24 cellular contexts compared by ENCODE assay signal in the genomic region with DNA sequence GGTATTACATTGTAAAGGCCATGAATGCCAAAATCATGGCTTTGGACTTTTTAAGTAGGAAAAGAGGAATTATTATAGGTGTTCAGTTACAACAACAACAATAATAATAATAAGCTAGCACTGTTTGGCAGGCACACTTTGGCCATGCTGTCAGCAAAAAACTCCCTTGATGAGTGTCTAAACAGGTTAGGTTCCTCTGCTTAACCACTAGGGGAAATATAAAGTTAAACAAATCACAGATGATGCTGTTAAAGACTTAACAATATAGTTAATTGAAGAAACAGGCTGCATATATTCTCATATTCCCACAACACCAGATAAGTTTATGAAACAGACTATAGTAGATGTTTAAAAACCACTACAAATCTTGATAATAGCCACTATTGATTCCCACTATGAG. TPM values are rescaled to one million over a fixed set of nuclear protein-coding genes. Genes with fewer than 3 reads are reported as not detected.
DNase-seq lines count a peak whose midpoint lies in the region; ATAC-seq, FAIRE-seq and TF ChIP-seq lines count a peak whose summit lies in the region.
"Had no signal": no experiment of that assay in that cellular context is flagged by ENCODE, and none has a peak within 500 bp of the region (broad histone marks: within the 10 kb centered on the region; RNA-seq: fewer than 3 reads in every experiment).

No MANE protein-coding gene starts in this region.

- intact Hi-C loops in GM12878 (cut with micrococcal nuclease; ENCODE audit: unreplicated experiment) = no loop called here

- H3K9me3 Mint-ChIP-seq in progenitor cell of endocrine pancreas (ENCODE audit: low read depth) = no peaks in the 10 kb centered on the region
- no peaks in the 10 kb centered on the region for H3K9me3 Mint-ChIP-seq in stimulated activated naive B cell treated with anti-CD40 and anti-IgM and Interleukin-4, amounts not matched to agents 10 μg/mL and 1 μg/mL and 100 μg/mL, for 72 hours

- no peak for FAIRE-seq in GM12878 (lab: Jason Lieb, UNC)
- FAIRE-seq: endometrium, H54 had no signal

- CTCF ChIA-PET in GM12878 (lab: Yijun Ruan, JAX) = no interaction called here

- in situ Hi-C loops in GM12878 (cut with MboI) = no loop called here

- H3K36me3 ChIP-seq in GM12878 (ENCODE audit: control insufficient read depth in 2 of 2, insufficient read depth in 2 of 2, low read length in 1 of 2) = no peaks in the 10 kb centered on the region
- H3K36me3 ChIP-seq in tibial nerve = no peaks in the 10 kb centered on the region
- H3K36me3 ChIP-seq: adrenal gland, neutrophil, thyroid gland had no signal

- H3K4me3 Mint-ChIP-seq in progenitor cell of endocrine pancreas (ENCODE audit: low read depth) = no peak overlapping the region
- H3K4me3 Mint-ChIP-seq in stimulated activated naive B cell treated with anti-CD40 and anti-IgM and Interleukin-4, amounts not matched to agents 10 μg/mL and 1 μg/mL and 100 μg/mL, for 72 hours = no peak overlapping the region
- H3K4me3 Mint-ChIP-seq: activated CD8-positive, alpha-beta T cell treated with anti-CD3 and anti-CD28 coated beads, Interleukin-2, amount 10 ng/mL, durations not matched to agents 7 days and 5 days had no signal

- BruUV-seq in GM12878 (replicated peaks; lab: Mats Ljungman, UMichigan) = no TSS peak

- TF ChIP-seq POLR2A in GM12878 (IDR thresholded peaks at IDR 0.05; ENCODE audit: low read depth, low read length) = no peak
- TF ChIP-seq POLR2A in tibial nerve (IDR thresholded peaks at IDR 0.05) = no peak

- no peak overlapping the region for H3K9ac ChIP-seq in GM12878 (ENCODE audit: control insufficient read depth, insufficient read depth, low read length)

- DNase-seq in HT-29 (ENCODE audit: low spot score) = peak; percentile 13
- no peak for DNase-seq in GM12878 (ENCODE audit: low read depth, low spot score)
- no peak for DNase-seq in progenitor cell of endocrine pancreas (ENCODE audit: low spot score, unreplicated experiment)
- no peak for DNase-seq in tibial nerve (ENCODE audit: low spot score in 2 of 2)
- no peak for DNase-seq in NCI-H1694 treated with DMSO at 0.1 percent for 48 hours (lab: John Stamatoyannopoulos, UW)
- no peak for DNase-seq in stimulated activated naive B cell treated with anti-CD40 and anti-IgM and Interleukin-4, amounts not matched to agents 10 μg/mL and 1 μg/mL and 100 μg/mL, for 72 hours
- DNase-seq: activated CD4-positive, alpha-beta T cell treated with anti-CD3 and anti-CD28 coated beads for 1 hour; activated CD8-positive, alpha-beta T cell treated with anti-CD3 and anti-CD28 coated beads, Interleukin-2, amount 10 ng/mL, durations not matched to agents 7 days and 5 days; adrenal gland; AML-193; glutamatergic neuron; mammary epithelial cell; NCI-H146; Right ventricle myocardium superior; stimulated activated CD4-positive, alpha-beta T cell treated with anti-CD3 and anti-CD28 coated beads, Interleukin-2, amount 100 ng/mL, for 48 hours; stimulated activated naive CD8-positive, alpha-beta T cell treated with anti-CD3 and anti-CD28 coated beads, Interleukin-15, Interleukin-2, amounts not matched to agents 100 U/mL and 50 U/mL, for 24 hours; thyroid gland had no signal

- SMC1A ChIA-PET in GM12878 (lab: Charles Lee; ENCODE audit: uncharacterized antibody, unreplicated experiment) = no interaction called here

- RAD21 ChIA-PET in GM12878 (lab: Charles Lee; ENCODE audit: unreplicated experiment) = no interaction called here

- no peaks in the 10 kb centered on the region for H3K79me2 ChIP-seq in GM12878 (ENCODE audit: control insufficient read depth, insufficient read depth, low read length)

- H3K4me1 Mint-ChIP-seq in progenitor cell of endocrine pancreas (ENCODE audit: low read depth) = no peaks in the 10 kb centered on the region
- H3K4me1 Mint-ChIP-seq in stimulated activated naive B cell treated with anti-CD40 and anti-IgM and Interleukin-4, amounts not matched to agents 10 μg/mL and 1 μg/mL and 100 μg/mL, for 72 hours = no peaks in the 10 kb centered on the region

- no peaks in the 10 kb centered on the region for H3K9me3 ChIP-seq in GM12878 (replicated peaks; ENCODE audit: control insufficient read depth, insufficient read depth, low read length)
- no peaks in the 10 kb centered on the region for H3K9me3 ChIP-seq in tibial nerve
- H3K9me3 ChIP-seq: adrenal gland, neutrophil, thyroid gland had no signal

- H3K27ac ChIP-seq in GM12878 (ENCODE audit: control insufficient read depth, insufficient read depth) (no peak overlapping the region), tibial nerve (no peak overlapping the region)
- H3K27ac ChIP-seq: adrenal gland, neutrophil, thyroid gland had no signal

- no peaks in the 10 kb centered on the region for H3K36me3 Mint-ChIP-seq in progenitor cell of endocrine pancreas (ENCODE audit: insufficient read depth)
- no peaks in the 10 kb centered on the region for H3K36me3 Mint-ChIP-seq in stimulated activated naive B cell treated with anti-CD40 and anti-IgM and Interleukin-4, amounts not matched to agents 10 μg/mL and 1 μg/mL and 100 μg/mL, for 72 hours

- H3K27ac Mint-ChIP-seq in progenitor cell of endocrine pancreas = no peak overlapping the region
- H3K27ac Mint-ChIP-seq in stimulated activated naive B cell treated with anti-CD40 and anti-IgM and Interleukin-4, amounts not matched to agents 10 μg/mL and 1 μg/mL and 100 μg/mL, for 72 hours = no peak overlapping the region
- H3K27ac Mint-ChIP-seq: activated CD8-positive, alpha-beta T cell treated with anti-CD3 and anti-CD28 coated beads, Interleukin-2, amount 10 ng/mL, durations not matched to agents 7 days and 5 days had no signal

- no peak overlapping the region for H3K4me2 ChIP-seq in GM12878 (ENCODE audit: control insufficient read depth, insufficient read depth)

- POLR2A ChIA-PET in GM12878 (lab: Charles Lee) = no interaction called here

- 0 out of 6 replicates have a peak, but pooled peaks of 1 of the 3 experiments have one; percentile 6 for TF ChIP-seq CTCF in GM12878 (IDR thresholded peaks at IDR 0.05 in 2 of 3, conservative IDR thresholded peaks at IDR 0.05 in 1 of 3; ENCODE audit: control insufficient read depth in 2 of 3, extremely low read depth in 1 of 3, insufficient read depth in 1 of 3, low read depth in 3 of 3, low read length in 3 of 3)
- peak; percentile 18 for TF ChIP-seq CTCF in progenitor cell of endocrine pancreas (IDR thresholded peaks at IDR 0.05; ENCODE audit: unreplicated experiment)
- TF ChIP-seq CTCF in tibial nerve (IDR thresholded peaks at IDR 0.05) = no peak

- no peak overlapping the region for H2AFZ ChIP-seq in GM12878 (ENCODE audit: control insufficient read depth, low read depth, low read length)

- no peaks in the 10 kb centered on the region for H3K27me3 Mint-ChIP-seq in progenitor cell of endocrine pancreas
- no peaks in the 10 kb centered on the region for H3K27me3 Mint-ChIP-seq in stimulated activated naive B cell treated with anti-CD40 and anti-IgM and Interleukin-4, amounts not matched to agents 10 μg/mL and 1 μg/mL and 100 μg/mL, for 72 hours

- H3K27me3 ChIP-seq in GM12878 (replicated peaks in 1 of 2; ENCODE audit: control insufficient read depth in 2 of 2, insufficient read depth in 2 of 2, low read length in 1 of 2) = no peaks in the 10 kb centered on the region
- H3K27me3 ChIP-seq in tibial nerve = no peaks in the 10 kb centered on the region
- H3K27me3 ChIP-seq: adrenal gland, neutrophil, thyroid gland had no signal

- H3K4me3 ChIP-seq in GM12878 (no peak overlapping the region), tibial nerve (no peak overlapping the region)
- H3K4me3 ChIP-seq: adrenal gland, thyroid gland had no signal

- H3K4me1 ChIP-seq in GM12878 (ENCODE audit: control insufficient read depth, insufficient read depth, low read length) (no peaks in the 10 kb centered on the region), tibial nerve (no peaks in the 10 kb centered on the region)
- H3K4me1 ChIP-seq: adrenal gland, thyroid gland had no signal

- no peaks in the 10 kb centered on the region for H4K20me1 ChIP-seq in GM12878 (ENCODE audit: control insufficient read depth, insufficient read depth)

- TF ChIP-seq RAD21 in GM12878 (IDR thresholded peaks at IDR 0.05; ENCODE audit: insufficient read depth, low read depth, low read length) = no peak

- ATAC-seq in GM21360 (IDR thresholded peaks at IDR 0.05; ENCODE audit: unreplicated experiment) = peak; percentile 60
- ATAC-seq in GM12878 = 0 out of 3 replicates have a peak, but pooled peaks have one; percentile 44
- ATAC-seq in stimulated activated naive B cell treated with anti-CD40 and anti-IgM and Interleukin-4, amounts not matched to agents 10 μg/mL and 1 μg/mL and 100 μg/mL, for 72 hours (replicated peaks) = no peak
- ATAC-seq: activated CD8-positive, alpha-beta T cell treated with anti-CD3 and anti-CD28 coated beads, Interleukin-2, amount 10 ng/mL, durations not matched to agents 7 days and 5 days; stimulated activated naive CD8-positive, alpha-beta T cell treated with anti-CD3 and anti-CD28 coated beads, Interleukin-15, Interleukin-2, amounts not matched to agents 100 U/mL and 50 U/mL, for 24 hours had no signal

- TF ChIP-seq EP300 in GM12878 (IDR thresholded peaks at IDR 0.05; ENCODE audit: borderline replicate concordance in 1 of 2, control insufficient read depth in 1 of 2, low read depth in 2 of 2, low read length in 2 of 2) = no peak
- TF ChIP-seq EP300 in tibial nerve (IDR thresholded peaks at IDR 0.05) = no peak

TF ChIP-seq in GM12878, 131 proteins besides CTCF, POLR2A, EP300 and RAD21:
- TF ChIP-seq POU2F2 (IDR thresholded peaks at IDR 0.05; ENCODE audit: borderline replicate concordance, low read depth, low read length) = no peak
- no peak for TF ChIP-seq SMARCA5 (IDR thresholded peaks at IDR 0.05)

RNA-seq across cellular contexts. Expression of a gene that starts 46.4 kb away (rescaled TPM):
- not detected in 2 replicates for total RNA-seq in HT-29 (2014; rRNA removed; shearing (Covaris generic))
- total RNA-seq in GM12878 (2013; cell fraction: nucleolus; rRNA removed) = not detected in 2 replicates
- total RNA-seq in GM12878 (2014; rRNA removed) = not detected in 2 replicates
- not detected in 2 replicates for total RNA-seq in GM12878 (2014; rRNA removed; fragmentation: Illumina TruSeq; extraction: Trizol)
- total RNA-seq in GM12878 (2021) = not detected in 2 replicates
- not detected for polyA plus RNA-seq in GM12878 (2011; ENCODE audit: low read depth)
- polyA plus RNA-seq in GM12878 (2011; rRNA removed) = not detected in 2 replicates
- not detected in 2 replicates for polyA plus RNA-seq in GM12878 (2011; cell fraction: cytosol; rRNA removed)
- not detected in 2 replicates for polyA plus RNA-seq in GM12878 (2011; cell fraction: nucleus; rRNA removed)
- polyA plus RNA-seq in GM12878 (2012) = not detected in 2 replicates
- not detected in 2 replicates for polyA plus RNA-seq in GM12878 (2014; fragmentation: Illumina TruSeq; extraction: Trizol)
- polyA plus RNA-seq in GM12878 (2014; fragmentation: Nextera tagmentation; extraction: Ambion mirVana) = not detected
- polyA plus RNA-seq in GM12878 (2014; rRNA removed) = not detected in 2 replicates
- polyA plus RNA-seq in GM12878 (2016; fragmentation: Nextera tagmentation; extraction: Ambion mirVana) = not detected
- polyA minus RNA-seq in GM12878 (2011; rRNA and poly(A)+ RNA removed) = not detected in 2 replicates
- not detected in 2 replicates for polyA minus RNA-seq in GM12878 (2011; cell fraction: cytosol; rRNA and poly(A)+ RNA removed)
- polyA minus RNA-seq in GM12878 (2011; cell fraction: nucleus; rRNA and poly(A)+ RNA removed) = not detected in 2 replicates
- not detected in 2 replicates for total RNA-seq in progenitor cell of endocrine pancreas
- total RNA-seq in tibial nerve = not detected
- total RNA-seq: activated CD8-positive, alpha-beta T cell treated with anti-CD3 and anti-CD28 coated beads, Interleukin-2, amount 10 ng/mL, durations not matched to agents 7 days and 5 days; adrenal gland; M059J; mammary epithelial cell; OCI-LY7; pulmonary artery endothelial cell; Right ventricle myocardium superior; thyroid gland had no signal
- polyA plus RNA-seq: adrenal gland, mammary epithelial cell had no signal

Comparison
In these comparisons a context has a peak if more than half of its experiments do, and no peak if none do; other contexts are left out.
1. ATAC-seq: peak in GM21360 (single experiment) and GM12878 (single experiment); none in stimulated activated naive B cell treated with anti-CD40 and anti-IgM and Interleukin-4, amounts not matched to agents 10 μg/mL and 1 μg/mL and 100 μg/mL, for 72 hours (0 of 2).